9 cellular contexts compared by ENCODE assay signal in genomic region chr10:113099431-113100298, GRCh38.
DNase-seq lines count a peak whose midpoint lies in the region; ATAC-seq, FAIRE-seq and TF ChIP-seq lines count a peak whose summit lies in the region.
"Had no signal": no experiment of that assay in that cellular context is flagged by ENCODE, and none has a peak within 500 bp of the region (broad histone marks: within the 10 kb centered on the region; RNA-seq: fewer than 3 reads in every experiment).

No MANE protein-coding gene starts in this region.

- no peak for TF ChIP-seq CTCF in foreskin keratinocyte (conservative IDR thresholded peaks at IDR 0.05)

- peak; percentile 29 for FAIRE-seq in RCC 7860 (lab: Jason Lieb, UNC)

- peak; percentile 23 for DNase-seq in SIG-M5 treated with dmso at 0.1 percent for 504 hours (lab: John Stamatoyannopoulos, UW; ENCODE audit: unreplicated experiment)
- DNase-seq in SIG-M5 (lab: John Stamatoyannopoulos, UW), result no peak
- no peak for DNase-seq in RCC 7860 (ENCODE audit: low spot score)
- peak in 1 of 2 donors; percentile 75 for DNase-seq in foreskin keratinocyte
- peak; percentile 42 for DNase-seq in ureter (ENCODE audit: low spot score)
- no peak for DNase-seq in stimulated activated CD4-positive, alpha-beta T cell treated with anti-CD3 and anti-CD28 coated beads, Interleukin-1b, Interleukin-23, amount 100 ng/mL, for 48 hours
- DNase-seq in midbrain (lab: John Stamatoyannopoulos, UW), result no peak
- DNase-seq: effector CD4-positive, alpha-beta T cell had no signal

- peaks cover 11% of the 10 kb centered on the region for H3K4me1 ChIP-seq in foreskin keratinocyte

- no peaks in the 10 kb centered on the region for H3K27me3 ChIP-seq in foreskin keratinocyte

- ATAC-seq in foreskin keratinocyte (peak; percentile 90), GM21360 (IDR thresholded peaks at IDR 0.05; ENCODE audit: unreplicated experiment) (no peak)

- H3K27ac ChIP-seq in foreskin keratinocyte, result no peak overlapping the region

Comparison
In these comparisons a context has a peak if more than half of its experiments do, and no peak if none do; other contexts are left out.
1. DNase-seq: peak in SIG-M5 treated with dmso at 0.1 percent for 504 hours (single experiment) and ureter (single experiment); none in SIG-M5 (single experiment), RCC 7860 (single experiment), stimulated activated CD4-positive, alpha-beta T cell treated with anti-CD3 and anti-CD28 coated beads, Interleukin-1b, Interleukin-23, amount 100 ng/mL, for 48 hours (single experiment) and midbrain (single experiment).